In the genomic region with DNA sequence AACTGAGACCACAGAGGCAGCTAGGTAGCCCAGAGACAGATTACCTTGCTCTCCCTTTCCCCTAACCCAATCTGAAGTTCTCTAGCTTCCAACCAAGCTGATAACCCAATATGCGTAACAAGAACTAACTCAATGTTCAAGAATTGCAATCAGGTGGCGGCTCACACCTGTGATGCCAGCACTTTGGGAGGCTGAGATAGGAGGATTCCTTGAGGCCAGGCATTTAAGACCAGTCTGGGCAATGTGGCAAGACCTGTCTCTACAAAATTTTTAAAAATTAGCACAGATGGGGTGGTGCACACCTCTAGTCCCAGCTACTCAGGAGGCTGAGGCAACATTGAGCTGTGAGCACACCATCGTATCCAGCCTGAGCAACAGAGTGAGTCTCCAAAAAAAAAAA, we compare ENCODE assay signal across 38 cellular contexts.
"Had no signal": no experiment of that assay in that cellular context is flagged by ENCODE, and none has a peak within 500 bp of the region (broad histone marks: within the 10 kb centered on the region; RNA-seq: fewer than 3 reads in every experiment).

No MANE protein-coding gene starts in this region.

- H3K4me1 ChIP-seq: adrenal gland, ascending aorta, body of pancreas, breast epithelium had no signal

- H3K9me3 Mint-ChIP-seq: activated naive CD4-positive, alpha-beta T cell treated with anti-CD3 and anti-CD28 coated beads, Interleukin-2, amount 10 ng/mL, durations not matched to agents 7 days and 5 days; activated naive CD8-positive, alpha-beta T cell treated with anti-CD3 and anti-CD28 coated beads, Interleukin-2, amount 10 ng/mL, durations not matched to agents 7 days and 5 days; activated T-cell treated with anti-CD3 and anti-CD28 coated beads, Interleukin-2, amount 50 U/mL, for 4 hours; activated T-helper 1 cell treated with anti-CD3 and anti-CD28 coated beads, Interleukin-12 subunit alpha, Interleukin-12 subunit beta, Interleukin-2, Interleukin-4 antibody, amounts not matched to agents 30 ng/mL and 10 ng/mL and 1 ng/mL, durations not matched to agents 14 hours and 24 hours and 36 hours; activated T-helper 2 cell treated with anti-CD3 and anti-CD28 coated beads, Interferon-gamma antibody, Interleukin-2, Interleukin-4, amounts not matched to agents 10 μg/mL and 5 μg/mL and 100 μg/mL, durations not matched to agents 14 hours and 24 hours and 36 hours had no signal

- H3K27ac Mint-ChIP-seq: activated naive CD4-positive, alpha-beta T cell treated with anti-CD3 and anti-CD28 coated beads for 36 hours; activated naive CD4-positive, alpha-beta T cell treated with anti-CD3 and anti-CD28 coated beads, Interleukin-2, amount 10 ng/mL, durations not matched to agents 7 days and 5 days; activated naive CD4-positive, alpha-beta T cell treated with anti-CD3 and anti-CD28 coated beads, Interleukin-2, amount 50 U/mL, for 24 hours; activated naive CD4-positive, alpha-beta T cell treated with anti-CD3 and anti-CD28 coated beads, Interleukin-2, amount 50 U/mL, for 72 hours; activated naive CD8-positive, alpha-beta T cell; activated naive CD8-positive, alpha-beta T cell treated with anti-CD3 and anti-CD28 coated beads for 36 hours; activated naive CD8-positive, alpha-beta T cell treated with anti-CD3 and anti-CD28 coated beads, Interleukin-2, amount 10 ng/mL, durations not matched to agents 7 days and 5 days; activated naive CD8-positive, alpha-beta T cell treated with anti-CD3 and anti-CD28 coated beads, Interleukin-2, amount 50 U/mL, for 24 hours; activated T-cell treated with anti-CD3 and anti-CD28 coated beads, Interleukin-2, amount 50 U/mL, for 24 hours; activated T-cell treated with anti-CD3 and anti-CD28 coated beads, Interleukin-2, amount 50 U/mL, for 72 hours; activated T-helper 1 cell treated with anti-CD3 and anti-CD28 coated beads, Interleukin-12 subunit alpha, Interleukin-12 subunit beta, Interleukin-2, Interleukin-4 antibody, amounts not matched to agents 30 ng/mL and 10 ng/mL and 1 ng/mL, durations not matched to agents 14 hours and 24 hours and 36 hours; activated T-helper 2 cell treated with anti-CD3 and anti-CD28 coated beads, Interferon-gamma antibody, Interleukin-2, Interleukin-4, amounts not matched to agents 10 μg/mL and 5 μg/mL and 100 μg/mL, durations not matched to agents 14 hours and 24 hours and 36 hours; brain had no signal

- H3K4me3 Mint-ChIP-seq: activated naive CD4-positive, alpha-beta T cell treated with anti-CD3 and anti-CD28 coated beads for 36 hours; activated naive CD4-positive, alpha-beta T cell treated with anti-CD3 and anti-CD28 coated beads, Interleukin-2, amount 10 ng/mL, durations not matched to agents 7 days and 5 days; activated naive CD4-positive, alpha-beta T cell treated with anti-CD3 and anti-CD28 coated beads, Interleukin-2, amount 50 U/mL, for 24 hours; activated naive CD8-positive, alpha-beta T cell; activated naive CD8-positive, alpha-beta T cell treated with anti-CD3 and anti-CD28 coated beads for 36 hours; activated naive CD8-positive, alpha-beta T cell treated with anti-CD3 and anti-CD28 coated beads, Interleukin-2, amount 10 ng/mL, durations not matched to agents 7 days and 5 days; activated naive CD8-positive, alpha-beta T cell treated with anti-CD3 and anti-CD28 coated beads, Interleukin-2, amount 50 U/mL, for 24 hours; activated T-cell treated with anti-CD3 and anti-CD28 coated beads, Interleukin-2, amount 50 U/mL, for 24 hours; activated T-cell treated with anti-CD3 and anti-CD28 coated beads, Interleukin-2, amount 50 U/mL, for 4 hours; activated T-cell treated with anti-CD3 and anti-CD28 coated beads, Interleukin-2, amount 50 U/mL, for 72 hours; activated T-helper 1 cell treated with anti-CD3 and anti-CD28 coated beads, Interleukin-12 subunit alpha, Interleukin-12 subunit beta, Interleukin-2, Interleukin-4 antibody, amounts not matched to agents 30 ng/mL and 10 ng/mL and 1 ng/mL, durations not matched to agents 14 hours and 24 hours and 36 hours; brain; central memory CD8-positive, alpha-beta T cell had no signal

- H3K36me3 ChIP-seq: adrenal gland, ascending aorta, brain microvascular endothelial cell, breast epithelium, cardiac muscle cell had no signal

- H3K27ac ChIP-seq: adrenal gland, ascending aorta, body of pancreas, brain microvascular endothelial cell, breast epithelium, cardiac muscle cell had no signal

- H3K27me3 ChIP-seq: adrenal gland, ascending aorta, body of pancreas, brain microvascular endothelial cell, breast epithelium, cardiac muscle cell had no signal

- H3K9me3 ChIP-seq: adrenal gland, ascending aorta, body of pancreas had no signal

- H3K36me3 Mint-ChIP-seq: activated naive CD4-positive, alpha-beta T cell treated with anti-CD3 and anti-CD28 coated beads, Interleukin-2, amount 10 ng/mL, durations not matched to agents 7 days and 5 days; activated naive CD4-positive, alpha-beta T cell treated with anti-CD3 and anti-CD28 coated beads, Interleukin-2, amount 50 U/mL, for 24 hours; activated naive CD4-positive, alpha-beta T cell treated with anti-CD3 and anti-CD28 coated beads, Interleukin-2, amount 50 U/mL, for 72 hours; activated naive CD8-positive, alpha-beta T cell; activated naive CD8-positive, alpha-beta T cell treated with anti-CD3 and anti-CD28 coated beads for 36 hours; activated naive CD8-positive, alpha-beta T cell treated with anti-CD3 and anti-CD28 coated beads, Interleukin-2, amount 10 ng/mL, durations not matched to agents 7 days and 5 days; brain had no signal

- H3K4me1 Mint-ChIP-seq: activated naive CD4-positive, alpha-beta T cell treated with anti-CD3 and anti-CD28 coated beads, Interleukin-2, amount 10 ng/mL, durations not matched to agents 7 days and 5 days; activated naive CD4-positive, alpha-beta T cell treated with anti-CD3 and anti-CD28 coated beads, Interleukin-2, amount 50 U/mL, for 24 hours; activated naive CD8-positive, alpha-beta T cell treated with anti-CD3 and anti-CD28 coated beads for 36 hours; activated naive CD8-positive, alpha-beta T cell treated with anti-CD3 and anti-CD28 coated beads, Interleukin-2, amount 10 ng/mL, durations not matched to agents 7 days and 5 days; activated naive CD8-positive, alpha-beta T cell treated with anti-CD3 and anti-CD28 coated beads, Interleukin-2, amount 50 U/mL, for 24 hours; brain; central memory CD8-positive, alpha-beta T cell had no signal

- H3K4me3 ChIP-seq: adrenal gland, ascending aorta, body of pancreas, breast epithelium, cardiac muscle cell had no signal

- ATAC-seq: activated naive CD4-positive, alpha-beta T cell treated with anti-CD3 and anti-CD28 coated beads, Interleukin-2, amount 50 U/mL, for 72 hours; activated naive CD8-positive, alpha-beta T cell treated with anti-CD3 and anti-CD28 coated beads, Interleukin-2, amount 50 U/mL, for 24 hours; activated T-cell treated with anti-CD3 and anti-CD28 coated beads, Interleukin-2, amount 50 U/mL, for 4 hours; activated T-cell treated with anti-CD3 and anti-CD28 coated beads, Interleukin-2, amount 50 U/mL, for 72 hours; body of pancreas had no signal

- DNase-seq: activated effector memory CD4-positive, alpha-beta T cell treated with anti-CD3 and anti-CD28 coated beads, Interleukin-2, amount 50 U/mL, for 16 hours; activated effector memory CD4-positive, alpha-beta T cell treated with Interleukin-2 at 50 U/mL for 16 hours; activated gamma-delta T cell; activated gamma-delta T cell treated with Interleukin-2 at 50 U/mL for 16 hours; activated naive CD4-positive, alpha-beta T cell; activated naive CD4-positive, alpha-beta T cell treated with anti-CD3 and anti-CD28 coated beads for 36 hours; activated naive CD4-positive, alpha-beta T cell treated with anti-CD3 and anti-CD28 coated beads, Interleukin-2, amount 10 ng/mL, durations not matched to agents 7 days and 5 days; activated naive CD4-positive, alpha-beta T cell treated with anti-CD3 and anti-CD28 coated beads, Interleukin-2, amount 50 U/mL, for 16 hours; activated naive CD4-positive, alpha-beta T cell treated with Interleukin-2 at 50 U/mL for 16 hours; activated naive CD8-positive, alpha-beta T cell treated with anti-CD3 and anti-CD28 coated beads for 36 hours; activated naive CD8-positive, alpha-beta T cell treated with anti-CD3 and anti-CD28 coated beads, Interleukin-2, amount 10 ng/mL, durations not matched to agents 7 days and 5 days; activated naive CD8-positive, alpha-beta T cell treated with anti-CD3 and anti-CD28 coated beads, Interleukin-2, amount 50 U/mL, for 24 hours; activated T-cell treated with anti-CD3 and anti-CD28 coated beads for 4 hours; activated T-cell treated with anti-CD3 and anti-CD28 coated beads, Interleukin-2, amount 50 U/mL, for 1 hour; activated T-cell treated with anti-CD3 and anti-CD28 coated beads, Interleukin-2, amount 50 U/mL, for 24 hours; activated T-cell treated with anti-CD3 and anti-CD28 coated beads, Interleukin-2, amount 50 U/mL, for 4 hours; activated T-cell treated with anti-CD3 and anti-CD28 coated beads, Interleukin-2, amount 50 U/mL, for 48 hours; activated T-cell treated with anti-CD3 and anti-CD28 coated beads, Interleukin-2, amount 50 U/mL, for 72 hours; adrenal gland; amniotic stem cell; amygdala; anterior cingulate cortex; aorta; body of pancreas; brain microvascular endothelial cell; caudate nucleus; central memory CD4-positive, alpha-beta T cell; cerebellar nuclear complex had no signal
